Comparison of ENCODE assay signal across 1 cellular context in the genomic region with DNA sequence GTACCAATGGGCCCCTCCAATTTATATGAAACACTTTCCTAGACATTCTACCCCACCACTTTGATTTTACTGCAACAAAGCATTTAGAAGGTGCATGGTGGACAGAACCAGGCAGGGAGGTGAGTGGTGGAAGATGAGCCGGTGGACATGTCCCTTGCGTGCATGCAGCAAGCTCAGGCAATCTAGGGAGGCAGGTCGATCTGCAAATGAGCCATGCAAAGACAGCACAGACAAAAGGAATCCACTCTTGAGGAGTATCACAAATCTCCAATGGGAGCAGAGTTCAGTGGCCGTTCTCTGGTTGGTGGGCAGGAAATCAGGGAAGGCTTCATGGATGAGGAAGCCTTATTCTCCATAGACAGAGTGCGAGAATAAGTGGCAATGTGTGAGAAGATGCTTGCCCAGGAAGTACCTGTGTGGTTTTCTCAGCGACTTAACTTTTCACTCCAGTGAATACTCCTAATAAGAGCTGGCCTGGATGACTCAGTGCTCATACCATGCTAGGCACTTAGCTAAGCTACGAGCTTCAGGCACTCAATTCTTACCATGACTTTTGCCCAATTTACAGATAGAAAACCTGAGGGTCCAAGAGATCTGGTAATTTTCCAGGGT.
TF ChIP-seq lines count a peak whose summit lies in the region.

No MANE protein-coding gene starts in this region.

TF ChIP-seq in GM23338, 12 proteins besides CTCF, POLR2A, EP300 and RAD21 (continued from another document):
- TF ChIP-seq, protein P1, sequence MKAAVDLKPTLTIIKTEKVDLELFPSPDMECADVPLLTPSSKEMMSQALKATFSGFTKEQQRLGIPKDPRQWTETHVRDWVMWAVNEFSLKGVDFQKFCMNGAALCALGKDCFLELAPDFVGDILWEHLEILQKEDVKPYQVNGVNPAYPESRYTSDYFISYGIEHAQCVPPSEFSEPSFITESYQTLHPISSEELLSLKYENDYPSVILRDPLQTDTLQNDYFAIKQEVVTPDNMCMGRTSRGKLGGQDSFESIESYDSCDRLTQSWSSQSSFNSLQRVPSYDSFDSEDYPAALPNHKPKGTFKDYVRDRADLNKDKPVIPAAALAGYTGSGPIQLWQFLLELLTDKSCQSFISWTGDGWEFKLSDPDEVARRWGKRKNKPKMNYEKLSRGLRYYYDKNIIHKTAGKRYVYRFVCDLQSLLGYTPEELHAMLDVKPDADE (IDR thresholded peaks at IDR 0.05) = no peak
- TF ChIP-seq EZH2 (IDR thresholded peaks at IDR 0.05; ENCODE audit: low read depth, unreplicated experiment) (no peak), CREB1 (CRISPR knock-in tag; IDR thresholded peaks at IDR 0.05; ENCODE audit: low read depth) (no peak), STAT1 (IDR thresholded peaks at IDR 0.05; ENCODE audit: unreplicated experiment) (no peak), NANOG (IDR thresholded peaks at IDR 0.05; ENCODE audit: borderline replicate concordance) (no peak), ZNF331 (CRISPR knock-in tag; IDR thresholded peaks at IDR 0.05; ENCODE audit: low read depth) (no peak), JUNB (IDR thresholded peaks at IDR 0.05; ENCODE audit: unreplicated experiment) (no peak), POLR2AphosphoS5 (IDR thresholded peaks at IDR 0.05; ENCODE audit: low read depth) (no peak), ZNF114 (CRISPR knock-in tag; IDR thresholded peaks at IDR 0.05) (no peak)
- TF ChIP-seq, protein P2, sequence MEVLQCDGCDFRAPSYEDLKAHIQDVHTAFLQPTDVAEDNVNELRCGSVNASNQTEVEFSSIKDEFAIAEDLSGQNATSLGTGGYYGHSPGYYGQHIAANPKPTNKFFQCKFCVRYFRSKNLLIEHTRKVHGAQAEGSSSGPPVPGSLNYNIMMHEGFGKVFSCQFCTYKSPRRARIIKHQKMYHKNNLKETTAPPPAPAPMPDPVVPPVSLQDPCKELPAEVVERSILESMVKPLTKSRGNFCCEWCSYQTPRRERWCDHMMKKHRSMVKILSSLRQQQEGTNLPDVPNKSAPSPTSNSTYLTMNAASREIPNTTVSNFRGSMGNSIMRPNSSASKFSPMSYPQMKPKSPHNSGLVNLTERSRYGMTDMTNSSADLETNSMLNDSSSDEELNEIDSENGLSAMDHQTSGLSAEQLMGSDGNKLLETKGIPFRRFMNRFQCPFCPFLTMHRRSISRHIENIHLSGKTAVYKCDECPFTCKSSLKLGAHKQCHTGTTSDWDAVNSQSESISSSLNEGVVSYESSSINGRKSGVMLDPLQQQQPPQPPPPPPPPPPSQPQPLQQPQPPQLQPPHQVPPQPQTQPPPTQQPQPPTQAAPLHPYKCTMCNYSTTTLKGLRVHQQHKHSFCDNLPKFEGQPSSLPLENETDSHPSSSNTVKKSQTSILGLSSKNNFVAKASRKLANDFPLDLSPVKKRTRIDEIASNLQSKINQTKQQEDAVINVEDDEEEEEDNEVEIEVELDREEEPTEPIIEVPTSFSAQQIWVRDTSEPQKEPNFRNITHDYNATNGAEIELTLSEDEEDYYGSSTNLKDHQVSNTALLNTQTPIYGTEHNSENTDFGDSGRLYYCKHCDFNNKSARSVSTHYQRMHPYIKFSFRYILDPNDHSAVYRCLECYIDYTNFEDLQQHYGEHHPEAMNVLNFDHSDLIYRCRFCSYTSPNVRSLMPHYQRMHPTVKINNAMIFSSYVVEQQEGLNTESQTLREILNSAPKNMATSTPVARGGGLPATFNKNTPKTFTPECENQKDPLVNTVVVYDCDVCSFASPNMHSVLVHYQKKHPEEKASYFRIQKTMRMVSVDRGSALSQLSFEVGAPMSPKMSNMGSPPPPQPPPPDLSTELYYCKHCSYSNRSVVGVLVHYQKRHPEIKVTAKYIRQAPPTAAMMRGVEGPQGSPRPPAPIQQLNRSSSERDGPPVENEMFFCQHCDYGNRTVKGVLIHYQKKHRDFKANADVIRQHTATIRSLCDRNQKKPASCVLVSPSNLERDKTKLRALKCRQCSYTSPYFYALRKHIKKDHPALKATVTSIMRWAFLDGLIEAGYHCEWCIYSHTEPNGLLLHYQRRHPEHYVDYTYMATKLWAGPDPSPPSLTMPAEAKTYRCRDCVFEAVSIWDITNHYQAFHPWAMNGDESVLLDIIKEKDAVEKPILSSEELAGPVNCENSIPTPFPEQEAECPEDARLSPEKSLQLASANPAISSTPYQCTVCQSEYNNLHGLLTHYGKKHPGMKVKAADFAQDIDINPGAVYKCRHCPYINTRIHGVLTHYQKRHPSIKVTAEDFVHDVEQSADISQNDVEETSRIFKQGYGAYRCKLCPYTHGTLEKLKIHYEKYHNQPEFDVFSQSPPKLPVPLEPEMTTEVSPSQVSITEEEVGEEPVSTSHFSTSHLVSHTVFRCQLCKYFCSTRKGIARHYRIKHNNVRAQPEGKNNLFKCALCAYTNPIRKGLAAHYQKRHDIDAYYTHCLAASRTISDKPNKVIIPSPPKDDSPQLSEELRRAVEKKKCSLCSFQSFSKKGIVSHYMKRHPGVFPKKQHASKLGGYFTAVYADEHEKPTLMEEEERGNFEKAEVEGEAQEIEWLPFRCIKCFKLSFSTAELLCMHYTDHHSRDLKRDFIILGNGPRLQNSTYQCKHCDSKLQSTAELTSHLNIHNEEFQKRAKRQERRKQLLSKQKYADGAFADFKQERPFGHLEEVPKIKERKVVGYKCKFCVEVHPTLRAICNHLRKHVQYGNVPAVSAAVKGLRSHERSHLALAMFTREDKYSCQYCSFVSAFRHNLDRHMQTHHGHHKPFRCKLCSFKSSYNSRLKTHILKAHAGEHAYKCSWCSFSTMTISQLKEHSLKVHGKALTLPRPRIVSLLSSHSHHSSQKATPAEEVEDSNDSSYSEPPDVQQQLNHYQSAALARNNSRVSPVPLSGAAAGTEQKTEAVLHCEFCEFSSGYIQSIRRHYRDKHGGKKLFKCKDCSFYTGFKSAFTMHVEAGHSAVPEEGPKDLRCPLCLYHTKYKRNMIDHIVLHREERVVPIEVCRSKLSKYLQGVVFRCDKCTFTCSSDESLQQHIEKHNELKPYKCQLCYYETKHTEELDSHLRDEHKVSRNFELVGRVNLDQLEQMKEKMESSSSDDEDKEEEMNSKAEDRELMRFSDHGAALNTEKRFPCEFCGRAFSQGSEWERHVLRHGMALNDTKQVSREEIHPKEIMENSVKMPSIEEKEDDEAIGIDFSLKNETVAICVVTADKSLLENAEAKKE (CRISPR knock-in tag; IDR thresholded peaks at IDR 0.05) = no peak
- TF ChIP-seq, protein P3, sequence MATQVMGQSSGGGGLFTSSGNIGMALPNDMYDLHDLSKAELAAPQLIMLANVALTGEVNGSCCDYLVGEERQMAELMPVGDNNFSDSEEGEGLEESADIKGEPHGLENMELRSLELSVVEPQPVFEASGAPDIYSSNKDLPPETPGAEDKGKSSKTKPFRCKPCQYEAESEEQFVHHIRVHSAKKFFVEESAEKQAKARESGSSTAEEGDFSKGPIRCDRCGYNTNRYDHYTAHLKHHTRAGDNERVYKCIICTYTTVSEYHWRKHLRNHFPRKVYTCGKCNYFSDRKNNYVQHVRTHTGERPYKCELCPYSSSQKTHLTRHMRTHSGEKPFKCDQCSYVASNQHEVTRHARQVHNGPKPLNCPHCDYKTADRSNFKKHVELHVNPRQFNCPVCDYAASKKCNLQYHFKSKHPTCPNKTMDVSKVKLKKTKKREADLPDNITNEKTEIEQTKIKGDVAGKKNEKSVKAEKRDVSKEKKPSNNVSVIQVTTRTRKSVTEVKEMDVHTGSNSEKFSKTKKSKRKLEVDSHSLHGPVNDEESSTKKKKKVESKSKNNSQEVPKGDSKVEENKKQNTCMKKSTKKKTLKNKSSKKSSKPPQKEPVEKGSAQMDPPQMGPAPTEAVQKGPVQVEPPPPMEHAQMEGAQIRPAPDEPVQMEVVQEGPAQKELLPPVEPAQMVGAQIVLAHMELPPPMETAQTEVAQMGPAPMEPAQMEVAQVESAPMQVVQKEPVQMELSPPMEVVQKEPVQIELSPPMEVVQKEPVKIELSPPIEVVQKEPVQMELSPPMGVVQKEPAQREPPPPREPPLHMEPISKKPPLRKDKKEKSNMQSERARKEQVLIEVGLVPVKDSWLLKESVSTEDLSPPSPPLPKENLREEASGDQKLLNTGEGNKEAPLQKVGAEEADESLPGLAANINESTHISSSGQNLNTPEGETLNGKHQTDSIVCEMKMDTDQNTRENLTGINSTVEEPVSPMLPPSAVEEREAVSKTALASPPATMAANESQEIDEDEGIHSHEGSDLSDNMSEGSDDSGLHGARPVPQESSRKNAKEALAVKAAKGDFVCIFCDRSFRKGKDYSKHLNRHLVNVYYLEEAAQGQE (IDR thresholded peaks at IDR 0.05; ENCODE audit: unreplicated experiment) = no peak
